ENCODE assay signal across 21 cellular contexts in genomic region chr18:56173542-56174220, GRCh38.
DNase-seq lines count a peak whose midpoint lies in the region; TF ChIP-seq lines count a peak whose summit lies in the region.
"Had no signal": no experiment of that assay in that cellular context is flagged by ENCODE, and none has a peak within 500 bp of the region (broad histone marks: within the 10 kb centered on the region; RNA-seq: fewer than 3 reads in every experiment).

No MANE protein-coding gene starts in this region.

- CTCF ChIA-PET in BJ (lab: Yijun Ruan, JAX) = interaction anchor here (1.1 kb wide), 1 partner anchor 402 kb away, joined by 3 read pairs; no protein-coding TSS in a partner anchor

- H3K4me1 ChIP-seq in skeletal muscle satellite cell (ENCODE audit: control insufficient read depth, insufficient read depth, low read length) = peaks cover 12% of the 10 kb centered on the region
- H3K4me1 ChIP-seq: SJCRH30 had no signal

- no peaks in the 10 kb centered on the region for H3K36me3 ChIP-seq in BJ (ENCODE audit: control insufficient read depth, insufficient read depth, low read length)
- no peaks in the 10 kb centered on the region for H3K36me3 ChIP-seq in skeletal muscle satellite cell (ENCODE audit: insufficient read depth, low read length)
- H3K36me3 ChIP-seq: BLaER1 treated with 17β-estradiol and CSF1 and Interleukin-3, amounts not matched to agents 10 nM and 100 nM; SJCRH30 had no signal

- H3K4me3 ChIP-seq in BJ (ENCODE audit: low read depth, low read length) (no peak overlapping the region), skeletal muscle satellite cell (ENCODE audit: low read length) (no peak overlapping the region)
- H3K4me3 ChIP-seq: BLaER1 treated with 17β-estradiol and CSF1 and Interleukin-3, amounts not matched to agents 10 nM and 100 nM; SJCRH30 had no signal

- H3K4me2 ChIP-seq in skeletal muscle satellite cell (ENCODE audit: low read length) = peak overlapping the region; percentile 12
- H3K4me2 ChIP-seq: BLaER1 treated with 17β-estradiol and CSF1 and Interleukin-3, amounts not matched to agents 10 nM and 100 nM had no signal

- no peaks in the 10 kb centered on the region for H3K9me3 ChIP-seq in skeletal muscle satellite cell (replicated peaks; ENCODE audit: low read length)
- H3K9me3 ChIP-seq: SJCRH30 had no signal

- POLR2A ChIA-PET in BJ (lab: Charles Lee) = no interaction called here

- no peaks in the 10 kb centered on the region for H3K27me3 ChIP-seq in BJ (ENCODE audit: control insufficient read depth, insufficient read depth, low read length)
- H3K27me3 ChIP-seq in skeletal muscle satellite cell (ENCODE audit: control insufficient read depth, insufficient read depth, low read length) = no peaks in the 10 kb centered on the region
- H3K27me3 ChIP-seq: BLaER1 treated with 17β-estradiol and CSF1 and Interleukin-3, amounts not matched to agents 10 nM and 100 nM; SJCRH30 had no signal

- no peak overlapping the region for H3K9ac ChIP-seq in skeletal muscle satellite cell (ENCODE audit: low read depth, low read length)
- H3K9ac ChIP-seq: BLaER1 treated with 17β-estradiol and CSF1 and Interleukin-3, amounts not matched to agents 10 nM and 100 nM had no signal

- no peak for TF ChIP-seq CTCF in BJ (IDR thresholded peaks at IDR 0.05; ENCODE audit: insufficient read depth, low read depth, low read length)

- DNase-seq in BJ (ENCODE audit: low read depth) (peak; percentile 65), M059J (ENCODE audit: low read depth) (peak; percentile 27), fibroblast of peridontal ligament (ENCODE audit: extremely low read depth) (peak; percentile 10), islet precursor cell (no peak), NCI-H774 (lab: John Stamatoyannopoulos, UW) (no peak), foreskin melanocyte (no peak)
- DNase-seq: CD8-positive, alpha-beta T cell; DMS153; GF-D8; KBM-7; NCI-H1105; NCI-H146; NCI-H2029; NCI-H226; NCI-H510A treated with DMSO at 0.1 percent for 48 hours; NCI-H748 treated with DMSO at 0.1 percent for 48 hours; NK-92 treated with Interleukin-12 subunit alpha and Interleukin-12 subunit beta, amount 100 ng/mL, for 24 hours; SJCRH30; T-cell had no signal

Comparison
In these comparisons a context has a peak if more than half of its experiments do, and no peak if none do; other contexts are left out.
1. DNase-seq: peak in BJ (single experiment), M059J (single experiment) and fibroblast of peridontal ligament (single experiment); none in islet precursor cell (single experiment), NCI-H774 (single experiment) and foreskin melanocyte (single experiment).